Comparison of ENCODE assay signal across 8 cellular contexts in genomic region chr1:23958040-23958809, GRCh38. TPM values are rescaled to one million over a fixed set of nuclear protein-coding genes. Genes with fewer than 3 reads are reported as not detected.
DNase-seq lines count a peak whose midpoint lies in the region; ATAC-seq and TF ChIP-seq lines count a peak whose summit lies in the region.
"Not testable (repeated sequence)": the region's sequence is repeated elsewhere in the genome, so short reads cannot be mapped to it uniquely, and the experiment has no call there.

No MANE protein-coding gene starts in this region.

- not testable (repeated sequence) for H4K20me1 ChIP-seq in osteoblast (ENCODE audit: insufficient read depth, low read length)

- intact Hi-C loops in CD4-positive, alpha-beta memory T cell (cut with micrococcal nuclease) = loop anchor here (5.0 to 10.0 kb wide), 2 partner anchors 91 to 153 kb away; partner anchors contain the start of genes FUCA1 and GALE

- peak overlapping the region; percentile 95 for H3K27ac ChIP-seq in CD4-positive, alpha-beta memory T cell (ENCODE audit: low read depth, low read length)
- H3K27ac ChIP-seq in KOPT-K1 (ENCODE audit: low read depth, low read length, poor library complexity, severe bottlenecking) = peak overlapping the region; percentile 100
- peak overlapping the region; percentile 82 for H3K27ac ChIP-seq in layer of hippocampus (ENCODE audit: low read depth, low read length)
- H3K27ac ChIP-seq in osteoblast (ENCODE audit: low read depth, low read length) = peak overlapping the region; percentile 99
- H3K27ac ChIP-seq in thoracic aorta = peak overlapping the region; percentile 97 to 100

- not testable (repeated sequence) for ATAC-seq in activated naive CD8-positive, alpha-beta T cell treated with anti-CD3 and anti-CD28 coated beads, Interleukin-2, amount 50 U/mL, for 24 hours; thoracic aorta (ENCODE audit: insufficient number of reproducible peaks, low FRiP score, low read depth)

- peak overlapping the region; percentile 98 to 100 (median 100) for H3K27ac Mint-ChIP-seq in CD4-positive, alpha-beta memory T cell
- peak overlapping the region; percentile 99 for H3K27ac Mint-ChIP-seq in T-helper 1 cell treated with Interleukin-12 subunit alpha and Interleukin-12 subunit beta and Interleukin-4 antibody, amounts not matched to agents 30 μg/mL and 1 μg/mL, for 36 hours
- H3K27ac Mint-ChIP-seq in activated naive CD8-positive, alpha-beta T cell treated with anti-CD3 and anti-CD28 coated beads, Interleukin-2, amount 50 U/mL, for 24 hours = peak overlapping the region; percentile 100
- H3K27ac Mint-ChIP-seq in endothelial cell (ENCODE audit: unreplicated experiment) = peak overlapping the region; percentile 100

- peak overlapping the region; percentile 66 to 99 for H3K4me3 ChIP-seq in CD4-positive, alpha-beta memory T cell (ENCODE audit: low read length in 2 of 2)
- peak overlapping the region; percentile 98 for H3K4me3 ChIP-seq in osteoblast (ENCODE audit: insufficient read depth, low read length)
- peak overlapping the region; percentile 96 for H3K4me3 ChIP-seq in thoracic aorta

- not testable (repeated sequence) for DNase-seq in CD4-positive, alpha-beta memory T cell; activated naive CD8-positive, alpha-beta T cell treated with anti-CD3 and anti-CD28 coated beads, Interleukin-2, amount 50 U/mL, for 24 hours; endothelial cell (ENCODE audit: low spot score); osteoblast (ENCODE audit: insufficient read length, low spot score, missing footprints); thoracic aorta (ENCODE audit: low spot score)

- H3K27me3 ChIP-seq in CD4-positive, alpha-beta memory T cell (ENCODE audit: insufficient read depth, low read length); layer of hippocampus (ENCODE audit: control insufficient read depth, insufficient read depth, low read length); osteoblast (ENCODE audit: insufficient read depth, low read length); thoracic aorta (replicated peaks; ENCODE audit: insufficient read depth): not testable (repeated sequence)

- not testable (repeated sequence) for H3K27me3 Mint-ChIP-seq in CD4-positive, alpha-beta memory T cell; T-helper 1 cell treated with Interleukin-12 subunit alpha and Interleukin-12 subunit beta and Interleukin-4 antibody, amounts not matched to agents 30 μg/mL and 1 μg/mL, for 36 hours (ENCODE audit: low read depth); activated naive CD8-positive, alpha-beta T cell treated with anti-CD3 and anti-CD28 coated beads, Interleukin-2, amount 50 U/mL, for 24 hours; endothelial cell (ENCODE audit: unreplicated experiment)

- H3K36me3 ChIP-seq in CD4-positive, alpha-beta memory T cell (ENCODE audit: insufficient read depth, low read length); thoracic aorta: not testable (repeated sequence)
- H3K36me3 ChIP-seq in KOPT-K1 (ENCODE audit: insufficient read depth, low read length) (peaks cover 22% of the 10 kb centered on the region), osteoblast (ENCODE audit: insufficient read depth, low read length) (peaks cover 15% of the 10 kb centered on the region)

- TF ChIP-seq CTCF in endothelial cell (IDR thresholded peaks at IDR 0.05; ENCODE audit: unreplicated experiment); osteoblast (IDR thresholded peaks at IDR 0.05; ENCODE audit: extremely low read depth, low read depth, low read length); thoracic aorta (IDR thresholded peaks at IDR 0.05): not testable (repeated sequence)

- CTCF ChIA-PET in CD4-positive, alpha-beta memory T cell (lab: Charles Lee; ENCODE audit: partially characterized antibody) = interaction anchor here (0.9 to 1.3 kb wide), 2 partner anchors 9 to 69 kb away, joined by 3 read pairs; no protein-coding TSS in a partner anchor

- H3K4me1 Mint-ChIP-seq in CD4-positive, alpha-beta memory T cell = peaks cover 24 to 63% (median 46%) of the 10 kb centered on the region in 4 donors
- H3K4me1 Mint-ChIP-seq in T-helper 1 cell treated with Interleukin-12 subunit alpha and Interleukin-12 subunit beta and Interleukin-4 antibody, amounts not matched to agents 30 μg/mL and 1 μg/mL, for 36 hours (ENCODE audit: low read depth) = peaks cover 40% of the 10 kb centered on the region
- H3K4me1 Mint-ChIP-seq in activated naive CD8-positive, alpha-beta T cell treated with anti-CD3 and anti-CD28 coated beads, Interleukin-2, amount 50 U/mL, for 24 hours = peaks cover 59% of the 10 kb centered on the region
- peaks cover 46% of the 10 kb centered on the region for H3K4me1 Mint-ChIP-seq in endothelial cell (ENCODE audit: unreplicated experiment)

- H3K4me3 Mint-ChIP-seq in CD4-positive, alpha-beta memory T cell = peak overlapping the region; percentile 99 to 100 (median 100)
- peak overlapping the region; percentile 98 for H3K4me3 Mint-ChIP-seq in T-helper 1 cell treated with Interleukin-12 subunit alpha and Interleukin-12 subunit beta and Interleukin-4 antibody, amounts not matched to agents 30 μg/mL and 1 μg/mL, for 36 hours
- H3K4me3 Mint-ChIP-seq in activated naive CD8-positive, alpha-beta T cell treated with anti-CD3 and anti-CD28 coated beads, Interleukin-2, amount 50 U/mL, for 24 hours = peak overlapping the region; percentile 92
- peak overlapping the region; percentile 99 for H3K4me3 Mint-ChIP-seq in endothelial cell (ENCODE audit: unreplicated experiment)

- POLR2A ChIA-PET in CD4-positive, alpha-beta memory T cell (lab: Charles Lee; ENCODE audit: partially characterized antibody) = interaction anchor here (0.8 to 3.2 kb wide), 7 partner anchors 10 to 181 kb away, joined by 3 to 80 read pairs (median 4); partner anchors contain the start of genes HMGCL, PITHD1 and SRSF10

- peaks cover 11 to 35% of the 10 kb centered on the region in 2 donors for H3K36me3 Mint-ChIP-seq in CD4-positive, alpha-beta memory T cell
- peaks cover 27% of the 10 kb centered on the region for H3K36me3 Mint-ChIP-seq in T-helper 1 cell treated with Interleukin-12 subunit alpha and Interleukin-12 subunit beta and Interleukin-4 antibody, amounts not matched to agents 30 μg/mL and 1 μg/mL, for 36 hours (ENCODE audit: low read depth)
- H3K36me3 Mint-ChIP-seq in activated naive CD8-positive, alpha-beta T cell treated with anti-CD3 and anti-CD28 coated beads, Interleukin-2, amount 50 U/mL, for 24 hours (ENCODE audit: low read depth) = peaks cover 30% of the 10 kb centered on the region
- not testable (repeated sequence) for H3K36me3 Mint-ChIP-seq in endothelial cell (ENCODE audit: low read depth, unreplicated experiment)

- peaks cover 24% of the 10 kb centered on the region for H3K79me2 ChIP-seq in osteoblast (ENCODE audit: insufficient read depth, low read length)

- peak overlapping the region; percentile 89 for H3K4me2 ChIP-seq in osteoblast (ENCODE audit: insufficient read depth, low read length)

- peak overlapping the region; percentile 81 for H2AFZ ChIP-seq in osteoblast (ENCODE audit: low read length)

- peaks cover 34% of the 10 kb centered on the region for H3K4me1 ChIP-seq in CD4-positive, alpha-beta memory T cell (ENCODE audit: insufficient read depth, low read length)
- H3K4me1 ChIP-seq in osteoblast (ENCODE audit: insufficient read depth, low read length) (peaks cover 18% of the 10 kb centered on the region), thoracic aorta (ENCODE audit: control insufficient read depth in 1 of 2, low read depth in 2 of 2) (peaks cover 10 to 30% of the 10 kb centered on the region in 2 donors)

- H3K9me3 Mint-ChIP-seq in CD4-positive, alpha-beta memory T cell; T-helper 1 cell treated with Interleukin-12 subunit alpha and Interleukin-12 subunit beta and Interleukin-4 antibody, amounts not matched to agents 30 μg/mL and 1 μg/mL, for 36 hours; activated naive CD8-positive, alpha-beta T cell treated with anti-CD3 and anti-CD28 coated beads, Interleukin-2, amount 50 U/mL, for 24 hours; endothelial cell (ENCODE audit: unreplicated experiment): not testable (repeated sequence)

- not testable (repeated sequence) for H3K9me3 ChIP-seq in CD4-positive, alpha-beta memory T cell (ENCODE audit: control insufficient read depth in 1 of 2, low read length in 2 of 2); KOPT-K1 (ENCODE audit: insufficient read depth, low read length, poor library complexity, severe bottlenecking); osteoblast (ENCODE audit: low read depth, low read length); thoracic aorta

RNA-seq across cellular contexts. Expression of gene PNRC2, which starts 1.4 kb away (rescaled TPM):
- total RNA-seq in CD4-positive, alpha-beta memory T cell = 100 to 1,000 TPM; 156 to 160 TPM
- 100 to 1,000 TPM; 127 to 140 TPM for polyA plus RNA-seq in CD4-positive, alpha-beta memory T cell
- total RNA-seq in endothelial cell (ENCODE audit: unreplicated experiment) (113 TPM), osteoblast (66.3 and 74.9 TPM in 2 replicates), thoracic aorta (100 to 1,000 TPM in 1 of 2 donors, 10 to 100 TPM in 1; 77.6 to 143 TPM)

RNA-seq across cellular contexts. Expression of gene SRSF10, which starts 21.9 kb away (rescaled TPM):
- 100 to 1,000 TPM; 163 to 169 TPM for total RNA-seq in CD4-positive, alpha-beta memory T cell
- polyA plus RNA-seq in CD4-positive, alpha-beta memory T cell = 100 to 1,000 TPM; 109 to 111 TPM
- total RNA-seq in endothelial cell (ENCODE audit: unreplicated experiment) = 101 TPM
- 80.7 and 81.1 TPM in 2 replicates for total RNA-seq in osteoblast
- 100 to 1,000 TPM in 1 of 2 donors, 10 to 100 TPM in 1; 73.9 to 126 TPM for total RNA-seq in thoracic aorta

RNA-seq across cellular contexts. Expression of gene CNR2, which starts 45.1 kb away (rescaled TPM):
- not detected for total RNA-seq in CD4-positive, alpha-beta memory T cell
- polyA plus RNA-seq in CD4-positive, alpha-beta memory T cell = under 1 TPM in 1 of 2 donors, not detected in 1; 0.36 TPM
- not detected for total RNA-seq in endothelial cell (ENCODE audit: unreplicated experiment)
- total RNA-seq in osteoblast = not detected in 2 replicates
- under 1 TPM in 1 of 2 donors, not detected in 1; 0.41 TPM for total RNA-seq in thoracic aorta
